1 cellular context compared by ENCODE assay signal in the genomic region with DNA sequence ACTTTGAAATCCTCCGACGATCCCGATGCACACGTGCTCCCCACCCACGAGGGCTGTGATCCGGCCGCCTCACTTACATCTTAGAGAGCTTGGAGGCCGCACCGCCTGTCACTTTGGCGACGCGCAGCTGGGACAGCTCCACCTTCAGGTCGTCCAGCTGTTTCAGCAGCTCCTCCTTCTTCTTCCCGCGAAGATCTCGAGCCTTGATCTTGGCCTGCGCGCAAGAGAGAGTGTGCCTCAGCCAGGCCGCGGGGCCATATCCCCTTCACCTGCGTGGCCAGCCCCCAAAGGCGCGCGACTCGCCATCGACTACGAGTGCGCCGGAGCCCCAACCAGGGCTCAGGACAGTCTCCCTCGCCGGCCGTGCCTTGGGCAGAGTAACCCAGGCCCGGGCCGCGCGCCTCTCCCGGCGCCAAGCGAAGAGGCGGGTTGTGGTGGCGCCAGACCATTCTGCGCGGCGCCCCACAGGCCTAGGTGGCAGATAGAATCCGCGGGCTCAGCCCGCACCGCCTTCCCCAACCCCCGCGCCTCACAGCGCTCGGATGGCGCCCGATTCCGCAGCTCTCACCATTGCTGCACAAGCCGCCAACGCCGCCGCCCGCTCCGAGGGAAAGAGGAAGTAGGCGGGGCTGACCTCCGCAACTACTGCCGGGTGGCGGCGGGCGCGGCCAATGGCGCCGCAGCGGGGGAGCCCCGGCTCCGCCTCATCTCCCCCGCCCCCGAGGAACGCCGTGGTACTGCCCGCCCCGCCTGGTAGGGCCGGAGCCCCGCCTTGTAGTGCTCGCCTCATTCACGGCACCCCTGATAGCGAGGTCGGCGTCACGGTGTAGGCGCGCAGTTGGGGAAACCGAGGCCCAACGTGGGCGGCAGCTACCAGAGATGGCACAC.
TF ChIP-seq lines count a peak whose summit lies in the region.

A gene (plus strand): TSS at position 789 of the 888 bp plus-strand sequence. CDS start 7,161 bp downstream, outside the sequence.
A gene (minus strand): TSS at position 616 of the 888 bp plus-strand sequence. CDS start 45 bp downstream, at position 571.

TF ChIP-seq in K562, 482 proteins besides CTCF, POLR2A, EP300 and RAD21 (continued from another document and continues in another):
- TF ChIP-seq, protein P1, sequence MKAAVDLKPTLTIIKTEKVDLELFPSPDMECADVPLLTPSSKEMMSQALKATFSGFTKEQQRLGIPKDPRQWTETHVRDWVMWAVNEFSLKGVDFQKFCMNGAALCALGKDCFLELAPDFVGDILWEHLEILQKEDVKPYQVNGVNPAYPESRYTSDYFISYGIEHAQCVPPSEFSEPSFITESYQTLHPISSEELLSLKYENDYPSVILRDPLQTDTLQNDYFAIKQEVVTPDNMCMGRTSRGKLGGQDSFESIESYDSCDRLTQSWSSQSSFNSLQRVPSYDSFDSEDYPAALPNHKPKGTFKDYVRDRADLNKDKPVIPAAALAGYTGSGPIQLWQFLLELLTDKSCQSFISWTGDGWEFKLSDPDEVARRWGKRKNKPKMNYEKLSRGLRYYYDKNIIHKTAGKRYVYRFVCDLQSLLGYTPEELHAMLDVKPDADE (conservative IDR thresholded peaks at IDR 0.05; ENCODE audit: control insufficient read depth, low read depth, low read length) = peak; percentile 84
- TF ChIP-seq JUND (IDR thresholded peaks at IDR 0.05; ENCODE audit: borderline replicate concordance, low read depth, low read length) (peak; percentile 98), JUND (tag; IDR thresholded peaks at IDR 0.05; ENCODE audit: borderline replicate concordance, low read depth, low read length) (no peak; the same call in 2 of the 3 replicates), BRCA1 (IDR thresholded peaks at IDR 0.05) (no peak), BRCA1 (CRISPR knock-in tag; IDR thresholded peaks at IDR 0.05) (no peak), MBD2 (IDR thresholded peaks at IDR 0.05; ENCODE audit: borderline replicate concordance, low read depth) (peak; percentile 92), PTBP1 (IDR thresholded peaks at IDR 0.05; ENCODE audit: low read depth, low read length) (no peak), ZNF57 (CRISPR knock-in tag; IDR thresholded peaks at IDR 0.05) (no peak), ZNF263 (CRISPR knock-in tag; IDR thresholded peaks at IDR 0.05; ENCODE audit: borderline replicate concordance) (peak; percentile 77), ZNF507 (tag; conservative IDR thresholded peaks at IDR 0.05) (no peak), ZNF197 (CRISPR knock-in tag; IDR thresholded peaks at IDR 0.05; ENCODE audit: low read depth) (no peak), HNRNPUL1 (IDR thresholded peaks at IDR 0.05; ENCODE audit: low read length) (no peak), FOXJ2 (tag; IDR thresholded peaks at IDR 0.05) (no peak), CHD4 (IDR thresholded peaks at IDR 0.05; ENCODE audit: insufficient read depth, insufficient replicate concordance, low read depth, low read length, poor library complexity, severe bottlenecking) (no peak), ZFP1 (CRISPR knock-in tag; IDR thresholded peaks at IDR 0.05) (no peak), ZSCAN32 (CRISPR knock-in tag; IDR thresholded peaks at IDR 0.05) (no peak), GATAD2A (IDR thresholded peaks at IDR 0.05) (no peak), THRAP3 (IDR thresholded peaks at IDR 0.05; ENCODE audit: borderline replicate concordance) (no peak), MCM2 (IDR thresholded peaks at IDR 0.05; ENCODE audit: low read depth) (no peak), ZNF830 (CRISPR knock-in tag; IDR thresholded peaks at IDR 0.05) (0 out of 2 replicates have a peak, but pooled peaks have one; percentile 82), CBX8 (IDR thresholded peaks at IDR 0.05; ENCODE audit: borderline replicate concordance, extremely low read depth, low read depth, low read length, poor library complexity, severe bottlenecking) (no peak), SIRT6 (IDR thresholded peaks at IDR 0.05; ENCODE audit: low read depth, low read length) (no peak), ZNF134 (CRISPR knock-in tag; conservative IDR thresholded peaks at IDR 0.05) (no peak), LCOR (CRISPR knock-in tag; IDR thresholded peaks at IDR 0.05) (peak; percentile 54; the same call in 1 of the 2 replicates), MTF1 (CRISPR knock-in tag; IDR thresholded peaks at IDR 0.05; ENCODE audit: borderline replicate concordance) (no peak), HNRNPH1 (optimal IDR thresholded peaks at IDR 0.05; ENCODE audit: low read depth, low read length) (no peak), CSDE1 (IDR thresholded peaks at IDR 0.05) (no peak), MEIS2 (IDR thresholded peaks at IDR 0.05; ENCODE audit: partially characterized antibody) (peak; percentile 21), RBM15 (IDR thresholded peaks at IDR 0.05; ENCODE audit: insufficient read depth, low read length) (0 out of 2 replicates have a peak, but pooled peaks have one; percentile 28), PTRF (tag; IDR thresholded peaks at IDR 0.05) (no peak), TCFL5 (CRISPR knock-in tag; conservative IDR thresholded peaks at IDR 0.05) (no peak), NR3C1 (CRISPR knock-in tag; IDR thresholded peaks at IDR 0.05) (no peak), SMAD4 (CRISPR knock-in tag; conservative IDR thresholded peaks at IDR 0.05) (peak; percentile 6; the same call in 1 of the 2 replicates), KLF6 (CRISPR knock-in tag; IDR thresholded peaks at IDR 0.05; ENCODE audit: borderline replicate concordance) (peak; percentile 6; the same call in 1 of the 2 replicates), RBM17 (IDR thresholded peaks at IDR 0.05; ENCODE audit: borderline replicate concordance, low read depth, low read length) (no peak), FOXA3 (CRISPR knock-in tag; conservative IDR thresholded peaks at IDR 0.05 in 1 of 2, IDR thresholded peaks at IDR 0.05 in 1 of 2) (peak in 1 of 2 experiments; percentile 40; a peak in 1 of 4 replicates), ZNF3 (CRISPR knock-in tag; IDR thresholded peaks at IDR 0.05) (no peak), ZNF239 (CRISPR knock-in tag; IDR thresholded peaks at IDR 0.05) (no peak), BACH1 (tag; IDR thresholded peaks at IDR 0.05) (no peak), PHF8 (IDR thresholded peaks at IDR 0.05; ENCODE audit: borderline replicate concordance, low read length) (peak; percentile 97), SAP30 (IDR thresholded peaks at IDR 0.05; ENCODE audit: borderline replicate concordance, insufficient read depth, low read depth, low read length, poor library complexity, severe bottlenecking) (peak; percentile 92), ZNF785 (CRISPR knock-in tag; IDR thresholded peaks at IDR 0.05) (no peak), ZNF561 (CRISPR knock-in tag; conservative IDR thresholded peaks at IDR 0.05) (no peak), ZBTB17 (CRISPR knock-in tag; IDR thresholded peaks at IDR 0.05) (0 out of 2 replicates have a peak, but pooled peaks have one; percentile 14)
- TF ChIP-seq, protein P2, sequence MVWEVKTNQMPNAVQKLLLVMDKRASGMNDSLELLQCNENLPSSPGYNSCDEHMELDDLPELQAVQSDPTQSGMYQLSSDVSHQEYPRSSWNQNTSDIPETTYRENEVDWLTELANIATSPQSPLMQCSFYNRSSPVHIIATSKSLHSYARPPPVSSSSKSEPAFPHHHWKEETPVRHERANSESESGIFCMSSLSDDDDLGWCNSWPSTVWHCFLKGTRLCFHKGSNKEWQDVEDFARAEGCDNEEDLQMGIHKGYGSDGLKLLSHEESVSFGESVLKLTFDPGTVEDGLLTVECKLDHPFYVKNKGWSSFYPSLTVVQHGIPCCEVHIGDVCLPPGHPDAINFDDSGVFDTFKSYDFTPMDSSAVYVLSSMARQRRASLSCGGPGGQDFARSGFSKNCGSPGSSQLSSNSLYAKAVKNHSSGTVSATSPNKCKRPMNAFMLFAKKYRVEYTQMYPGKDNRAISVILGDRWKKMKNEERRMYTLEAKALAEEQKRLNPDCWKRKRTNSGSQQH (CRISPR knock-in tag; IDR thresholded peaks at IDR 0.05) = no peak
- TF ChIP-seq, protein P3, sequence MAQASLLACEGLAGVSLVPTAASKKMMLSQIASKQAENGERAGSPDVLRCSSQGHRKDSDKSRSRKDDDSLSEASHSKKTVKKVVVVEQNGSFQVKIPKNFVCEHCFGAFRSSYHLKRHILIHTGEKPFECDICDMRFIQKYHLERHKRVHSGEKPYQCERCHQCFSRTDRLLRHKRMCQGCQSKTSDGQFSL (CRISPR knock-in tag; IDR thresholded peaks at IDR 0.05) = peak; percentile 52
- TF ChIP-seq, protein P3 (tag; IDR thresholded peaks at IDR 0.05) = no peak
- TF ChIP-seq, protein P4, sequence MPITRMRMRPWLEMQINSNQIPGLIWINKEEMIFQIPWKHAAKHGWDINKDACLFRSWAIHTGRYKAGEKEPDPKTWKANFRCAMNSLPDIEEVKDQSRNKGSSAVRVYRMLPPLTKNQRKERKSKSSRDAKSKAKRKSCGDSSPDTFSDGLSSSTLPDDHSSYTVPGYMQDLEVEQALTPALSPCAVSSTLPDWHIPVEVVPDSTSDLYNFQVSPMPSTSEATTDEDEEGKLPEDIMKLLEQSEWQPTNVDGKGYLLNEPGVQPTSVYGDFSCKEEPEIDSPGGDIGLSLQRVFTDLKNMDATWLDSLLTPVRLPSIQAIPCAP (CRISPR knock-in tag; IDR thresholded peaks at IDR 0.05; ENCODE audit: borderline replicate concordance) = no peak
- TF ChIP-seq, protein P5, sequence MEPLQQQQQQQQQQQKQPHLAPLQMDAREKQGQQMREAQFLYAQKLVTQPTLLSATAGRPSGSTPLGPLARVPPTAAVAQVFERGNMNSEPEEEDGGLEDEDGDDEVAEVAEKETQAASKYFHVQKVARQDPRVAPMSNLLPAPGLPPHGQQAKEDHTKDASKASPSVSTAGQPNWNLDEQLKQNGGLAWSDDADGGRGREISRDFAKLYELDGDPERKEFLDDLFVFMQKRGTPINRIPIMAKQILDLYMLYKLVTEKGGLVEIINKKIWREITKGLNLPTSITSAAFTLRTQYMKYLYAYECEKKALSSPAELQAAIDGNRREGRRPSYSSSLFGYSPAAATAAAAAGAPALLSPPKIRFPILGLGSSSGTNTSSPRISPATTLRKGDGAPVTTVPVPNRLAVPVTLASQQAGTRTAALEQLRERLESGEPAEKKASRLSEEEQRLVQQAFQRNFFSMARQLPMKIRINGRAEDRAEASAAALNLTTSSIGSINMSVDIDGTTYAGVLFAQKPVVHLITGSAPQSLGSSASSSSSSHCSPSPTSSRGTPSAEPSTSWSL (CRISPR knock-in tag; IDR thresholded peaks at IDR 0.05; ENCODE audit: borderline replicate concordance) = no peak
- TF ChIP-seq, protein P6, sequence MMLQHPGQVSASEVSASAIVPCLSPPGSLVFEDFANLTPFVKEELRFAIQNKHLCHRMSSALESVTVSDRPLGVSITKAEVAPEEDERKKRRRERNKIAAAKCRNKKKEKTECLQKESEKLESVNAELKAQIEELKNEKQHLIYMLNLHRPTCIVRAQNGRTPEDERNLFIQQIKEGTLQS (IDR thresholded peaks at IDR 0.05) = no peak
- TF ChIP-seq, protein P6 (CRISPR knock-in tag; conservative IDR thresholded peaks at IDR 0.05) = no peak
- TF ChIP-seq, protein P7, sequence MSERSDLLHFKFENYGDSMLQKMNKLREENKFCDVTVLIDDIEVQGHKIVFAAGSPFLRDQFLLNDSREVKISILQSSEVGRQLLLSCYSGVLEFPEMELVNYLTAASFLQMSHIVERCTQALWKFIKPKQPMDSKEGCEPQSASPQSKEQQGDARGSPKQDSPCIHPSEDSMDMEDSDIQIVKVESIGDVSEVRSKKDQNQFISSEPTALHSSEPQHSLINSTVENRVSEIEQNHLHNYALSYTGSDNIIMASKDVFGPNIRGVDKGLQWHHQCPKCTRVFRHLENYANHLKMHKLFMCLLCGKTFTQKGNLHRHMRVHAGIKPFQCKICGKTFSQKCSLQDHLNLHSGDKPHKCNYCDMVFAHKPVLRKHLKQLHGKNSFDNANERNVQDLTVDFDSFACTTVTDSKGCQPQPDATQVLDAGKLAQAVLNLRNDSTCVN (CRISPR knock-in tag; IDR thresholded peaks at IDR 0.05) = 0 out of 2 replicates have a peak, but pooled peaks have one; percentile 6
